12 cellular contexts compared by ENCODE assay signal in genomic region chrX:46777971-46778810, GRCh38. TPM values are rescaled to one million over a fixed set of nuclear protein-coding genes. Genes with fewer than 3 reads are reported as not detected.
DNase-seq lines count a peak whose midpoint lies in the region; ATAC-seq and TF ChIP-seq lines count a peak whose summit lies in the region.
"Had no signal": no experiment of that assay in that cellular context is flagged by ENCODE, and none has a peak within 500 bp of the region (broad histone marks: within the 10 kb centered on the region; RNA-seq: fewer than 3 reads in every experiment).

No MANE protein-coding gene starts in this region.

- no peaks in the 10 kb centered on the region for H3F3A ChIP-seq in MM.1S (ENCODE audit: insufficient read depth, low read length)

- H3K9ac ChIP-seq in MM.1S (ENCODE audit: low read length) = no peak overlapping the region

- no peaks in the 10 kb centered on the region for H3K9me2 ChIP-seq in MM.1S (replicated peaks; ENCODE audit: insufficient read depth, low read length)

- H2AFZ ChIP-seq in MM.1S (ENCODE audit: low read length) = no peak overlapping the region

- no peaks in the 10 kb centered on the region for H3K27me3 ChIP-seq in brain microvascular endothelial cell (replicated peaks)
- no peaks in the 10 kb centered on the region for H3K27me3 ChIP-seq in upper lobe of left lung
- no peaks in the 10 kb centered on the region for H3K27me3 ChIP-seq in MM.1S (replicated peaks; ENCODE audit: insufficient read depth, low read length)

- DNase-seq in ELF-1 (ENCODE audit: low read depth, low spot score) = peak; percentile 52
- DNase-seq in LNCaP clone FGC (ENCODE audit: low read depth) = peak; percentile 65
- peak; percentile 35 for DNase-seq in brain microvascular endothelial cell
- peak; percentile 24 for DNase-seq in myocyte (ENCODE audit: low read depth)
- DNase-seq in upper lobe of left lung = no peak
- no peak for DNase-seq in MM.1S
- DNase-seq in AG20443 (ENCODE audit: low spot score) = no peak
- DNase-seq: aorta, HCEC 1CT, heart left ventricle, NCI-H1694 treated with DMSO at 0.1 percent for 48 hours had no signal

- in situ Hi-C loops in brain microvascular endothelial cell (cut with HindIII; ENCODE audit: low pct_ligation_motif_present, low sequenced_read_pairs) = no loop called here

- H3K4me1 ChIP-seq in upper lobe of left lung (no peaks in the 10 kb centered on the region), MM.1S (ENCODE audit: low read length) (no peaks in the 10 kb centered on the region)
- H3K4me1 ChIP-seq: heart left ventricle had no signal

- WGBS in upper lobe of left lung, 2 donors = 28 to 56% methylated on average over 7 of the region's 7 CpGs

- H3K79me2 ChIP-seq in MM.1S (ENCODE audit: low read length) = no peaks in the 10 kb centered on the region

- H3K36me3 ChIP-seq in brain microvascular endothelial cell (replicated peaks) = no peaks in the 10 kb centered on the region
- H3K36me3 ChIP-seq in upper lobe of left lung = no peaks in the 10 kb centered on the region
- H3K36me3 ChIP-seq in MM.1S (replicated peaks; ENCODE audit: insufficient read depth, low read length) = no peaks in the 10 kb centered on the region
- H3K36me3 ChIP-seq: heart left ventricle had no signal

- H4K20me1 ChIP-seq in MM.1S (ENCODE audit: insufficient read depth, low read length) = no peaks in the 10 kb centered on the region

- TF ChIP-seq CTCF in LNCaP clone FGC (IDR thresholded peaks at IDR 0.05; ENCODE audit: control insufficient read depth, extremely low read depth, insufficient read depth) = no peak
- TF ChIP-seq CTCF in brain microvascular endothelial cell (IDR thresholded peaks at IDR 0.05; ENCODE audit: low read depth, low read length, missing control alignments) = no peak
- TF ChIP-seq CTCF in upper lobe of left lung (IDR thresholded peaks at IDR 0.05) = no peak
- no peak for TF ChIP-seq CTCF in MM.1S (IDR thresholded peaks at IDR 0.05; ENCODE audit: low read length)

- H3K4me3 ChIP-seq in LNCaP clone FGC (ENCODE audit: low read depth, low read length) = no peak overlapping the region
- no peak overlapping the region for H3K4me3 ChIP-seq in brain microvascular endothelial cell (ENCODE audit: low read depth, low read length)
- no peak overlapping the region for H3K4me3 ChIP-seq in upper lobe of left lung
- H3K4me3 ChIP-seq in MM.1S (ENCODE audit: low read length) = no peak overlapping the region
- H3K4me3 ChIP-seq: heart left ventricle had no signal

- no peak overlapping the region for H3K4me2 ChIP-seq in MM.1S (ENCODE audit: low read depth, low read length)

- H3K9me3 ChIP-seq in upper lobe of left lung (no peaks in the 10 kb centered on the region), MM.1S (replicated peaks; ENCODE audit: insufficient read depth, low read length) (no peaks in the 10 kb centered on the region)
- H3K9me3 ChIP-seq: heart left ventricle had no signal

- no peak for ATAC-seq in upper lobe of left lung (ENCODE audit: low FRiP score in 2 of 2)
- no peak for ATAC-seq in GM18909 (IDR thresholded peaks at IDR 0.05; ENCODE audit: poor library complexity, unreplicated experiment)

- TF ChIP-seq EP300 in upper lobe of left lung (IDR thresholded peaks at IDR 0.05) = no peak

- no peak for TF ChIP-seq POLR2A in upper lobe of left lung (IDR thresholded peaks at IDR 0.05)

- H3K27ac ChIP-seq in brain microvascular endothelial cell (peak overlapping the region; percentile 68), upper lobe of left lung (no peak overlapping the region), MM.1S (ENCODE audit: low read length) (no peak overlapping the region)
- H3K27ac ChIP-seq: heart left ventricle had no signal

RNA-seq across cellular contexts. Expression of gene SLC9A7, which starts 19.3 kb away (rescaled TPM):
- 36.0 and 38.7 TPM in 2 replicates for total RNA-seq in myocyte
- polyA plus RNA-seq in myocyte (2012) = 12.8 TPM
- 1 to 10 TPM; 4.6 to 9.0 (median 6.4) TPM for total RNA-seq in upper lobe of left lung

RNA-seq across cellular contexts. Expression of gene RP2, which starts 58.7 kb away (rescaled TPM):
- total RNA-seq in myocyte = 6.8 and 7.2 TPM in 2 replicates
- 5.6 TPM for polyA plus RNA-seq in myocyte (2012)
- 10 to 100 TPM in 4 of 6 donors, 1 to 10 TPM in 2; 3.1 to 22.0 (median 15.0) TPM for total RNA-seq in upper lobe of left lung

Comparison
In these comparisons a context has a peak if more than half of its experiments do, and no peak if none do; other contexts are left out.
1. DNase-seq: peak in ELF-1 (single experiment), LNCaP clone FGC (single experiment), brain microvascular endothelial cell (single experiment) and myocyte (single experiment); none in upper lobe of left lung (0 of 2), MM.1S (single experiment) and AG20443 (single experiment).